Comparison of ENCODE assay signal across 10 cellular contexts in the genomic region with DNA sequence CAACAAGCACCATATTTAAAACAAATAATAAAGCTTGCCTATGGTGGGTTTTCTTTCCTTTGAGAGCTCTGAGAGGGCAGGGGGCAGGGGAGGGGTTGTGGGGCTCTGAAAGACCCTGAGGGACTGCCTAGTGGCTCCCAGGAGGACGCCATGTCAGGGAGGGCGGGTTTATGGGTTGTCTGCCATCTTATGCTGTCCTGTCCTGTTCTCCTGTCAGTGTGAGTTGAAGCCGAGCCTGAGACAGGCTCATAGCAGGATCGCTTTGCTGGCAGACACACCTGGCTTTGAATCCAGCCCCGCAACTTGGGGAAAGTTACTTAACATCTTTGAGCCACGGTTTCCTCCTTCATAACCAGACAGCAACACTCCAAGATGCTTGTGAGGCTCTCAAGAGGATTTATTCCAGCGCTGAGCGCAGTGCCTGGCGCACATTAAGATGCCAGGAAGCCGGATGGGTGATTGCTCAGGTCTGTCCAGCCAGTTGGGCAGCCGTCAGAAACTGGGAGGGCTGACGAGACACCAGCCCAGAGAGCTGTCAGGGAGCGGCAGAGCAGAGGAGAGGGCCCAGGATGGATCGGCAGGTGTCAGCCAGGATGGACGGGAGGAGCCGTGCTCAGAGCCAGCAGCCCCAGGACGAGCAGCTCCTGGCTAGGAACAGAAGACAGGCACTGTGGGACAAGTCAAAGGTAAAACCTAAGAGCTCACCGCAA. TPM values are rescaled to one million over a fixed set of nuclear protein-coding genes. Genes with fewer than 3 reads are reported as not detected.
DNase-seq lines count a peak whose midpoint lies in the region; ATAC-seq and TF ChIP-seq lines count a peak whose summit lies in the region.
"Had no signal": no experiment of that assay in that cellular context is flagged by ENCODE, and none has a peak within 500 bp of the region (broad histone marks: within the 10 kb centered on the region; RNA-seq: fewer than 3 reads in every experiment).

No MANE protein-coding gene starts in this region.

- no peaks in the 10 kb centered on the region for H3K27me3 Mint-ChIP-seq in effector memory CD8-positive, alpha-beta T cell

- peaks cover 65% of the 10 kb centered on the region for H3K36me3 Mint-ChIP-seq in effector memory CD8-positive, alpha-beta T cell (ENCODE audit: insufficient read depth)

- H3K27ac ChIP-seq in neuronal stem cell (replicated peaks; ENCODE audit: low read length): no peak overlapping the region

- no peak overlapping the region for H2BK12ac ChIP-seq in neuronal stem cell (ENCODE audit: low read length)

- H3K9me3 Mint-ChIP-seq in effector memory CD8-positive, alpha-beta T cell: peaks cover 0 to 1% of the 10 kb centered on the region in 2 donors

- H3K9me3 ChIP-seq in neuronal stem cell (replicated peaks in 1 of 2; ENCODE audit: control insufficient read depth in 2 of 2, insufficient read depth in 1 of 2, low read depth in 1 of 2, low read length in 2 of 2): no peaks in the 10 kb centered on the region

- peak overlapping the region; percentile 2 for H3K14ac ChIP-seq in neuronal stem cell (ENCODE audit: low read length)

- peaks cover 4% of the 10 kb centered on the region for H3K79me1 ChIP-seq in neuronal stem cell (ENCODE audit: low read depth, low read length)

- peaks cover 17 to 26% of the 10 kb centered on the region in 2 donors for H3K4me1 ChIP-seq in neuronal stem cell (ENCODE audit: control insufficient read depth in 2 of 2, insufficient read depth in 1 of 2, low read depth in 1 of 2, low read length in 2 of 2)

- no peak overlapping the region for H2BK5ac ChIP-seq in neuronal stem cell (ENCODE audit: low read length)

- peak overlapping the region; percentile 58 for H3K23ac ChIP-seq in neuronal stem cell (ENCODE audit: low read depth, low read length, poor library complexity)

- H2AFZ ChIP-seq in neuronal stem cell (ENCODE audit: low read length): no peak overlapping the region

- H3K9ac ChIP-seq in neuronal stem cell (ENCODE audit: low read depth, low read length, poor library complexity): no peak overlapping the region

- TF ChIP-seq CTCF in AG09309 (IDR thresholded peaks at IDR 0.05; ENCODE audit: control insufficient read depth, insufficient read depth, low read depth, low read length, missing control alignments): no peak
- no peak for TF ChIP-seq CTCF in GM20000 (IDR thresholded peaks at IDR 0.05; ENCODE audit: extremely low read depth, missing control alignments)

- H3K4me2 ChIP-seq in neuronal stem cell (ENCODE audit: insufficient read depth, low read length, poor library complexity, severe bottlenecking): no peak overlapping the region

- no peak for ATAC-seq in effector memory CD8-positive, alpha-beta T cell (replicated peaks)
- no peak for ATAC-seq in GM18511 (IDR thresholded peaks at IDR 0.05; ENCODE audit: unreplicated experiment)

- H3K36me3 ChIP-seq in neuronal stem cell (replicated peaks in 1 of 2; ENCODE audit: control insufficient read depth in 2 of 2, insufficient read depth in 2 of 2, low read length in 2 of 2): peaks cover 0 to 6% of the 10 kb centered on the region in 2 donors

- no peaks in the 10 kb centered on the region for H3K27me3 ChIP-seq in neuronal stem cell (ENCODE audit: control insufficient read depth in 3 of 3, insufficient read depth in 3 of 3, low read depth in 1 of 3, low read length in 3 of 3)

- no peak overlapping the region for H4K91ac ChIP-seq in neuronal stem cell (ENCODE audit: low read depth, low read length, poor library complexity)

- H3K4me3 Mint-ChIP-seq in effector memory CD8-positive, alpha-beta T cell: peak overlapping the region; percentile 71 to 87

- no peak overlapping the region for H2BK120ac ChIP-seq in neuronal stem cell (ENCODE audit: low read depth, low read length)

- H3K18ac ChIP-seq in neuronal stem cell (ENCODE audit: low read length): peak overlapping the region; percentile 65

- peak overlapping the region; percentile 96 to 99 for H3K27ac Mint-ChIP-seq in effector memory CD8-positive, alpha-beta T cell

- no peak overlapping the region for H2AK5ac ChIP-seq in neuronal stem cell (ENCODE audit: low read depth, low read length)

- no peak overlapping the region for H2BK15ac ChIP-seq in neuronal stem cell (ENCODE audit: low read length)

- H3K4ac ChIP-seq in neuronal stem cell (ENCODE audit: low read length): no peak overlapping the region

- H3K4me3 ChIP-seq in AG09309 (ENCODE audit: control insufficient read depth, low read depth, low read length) (peak overlapping the region; percentile 25; the same call in 1 of the 2 replicates), neuronal stem cell (ENCODE audit: low read length in 2 of 2) (no peak overlapping the region)

- H4K8ac ChIP-seq in neuronal stem cell (ENCODE audit: low read depth, low read length): no peak overlapping the region

- H3K4me1 Mint-ChIP-seq in effector memory CD8-positive, alpha-beta T cell (ENCODE audit: low read depth in 2 of 2): peaks cover 72 to 85% of the 10 kb centered on the region in 2 donors

- DNase-seq in AG09309 (ENCODE audit: low read depth) (no peak), NCI-H524 treated with DMSO at 0.1 percent for 48 hours (lab: John Stamatoyannopoulos, UW) (peak; percentile 33), neuronal stem cell (ENCODE audit: low spot score) (no peak), T-helper 9 cell (no peak), NCI-H128 (lab: John Stamatoyannopoulos, UW; ENCODE audit: unreplicated experiment) (no peak), GM20000 (ENCODE audit: low spot score) (no peak)
- DNase-seq in effector memory CD8-positive, alpha-beta T cell: no peak
- DNase-seq: NCI-H2227 treated with DMSO at 0.1 percent for 48 hours, occipital lobe had no signal

- WGBS in neuronal stem cell (ENCODE audit: extremely low coverage in 2 of 2, insufficient read length in 2 of 2, insufficient replicate concordance in 1 of 2), 2 donors: no CpG with 5 or more reads among the region's 18 CpGs

RNA-seq across cellular contexts. Expression of a gene that starts 36.8 kb away (rescaled TPM):
- polyA plus RNA-seq in neuronal stem cell (2013, experiment 1 of 2): 0.01 TPM
- polyA plus RNA-seq in neuronal stem cell (2013, experiment 2 of 2): not detected
